ENCODE assay signal across 37 cellular contexts in genomic region chr2:133204461-133204860, GRCh38.
"Had no signal": no experiment of that assay in that cellular context is flagged by ENCODE, and none has a peak within 500 bp of the region (broad histone marks: within the 10 kb centered on the region; RNA-seq: fewer than 3 reads in every experiment).

No MANE protein-coding gene starts in this region.

- H3K9me3 Mint-ChIP-seq: activated T-helper 1 cell treated with anti-CD3 and anti-CD28 coated beads, Interleukin-12 subunit alpha, Interleukin-12 subunit beta, Interleukin-2, Interleukin-4 antibody, amounts not matched to agents 30 ng/mL and 10 ng/mL and 1 ng/mL, durations not matched to agents 14 hours and 24 hours and 36 hours had no signal

- H3K27me3 ChIP-seq: adrenal gland, body of pancreas, brain microvascular endothelial cell, breast epithelium had no signal

- H3K36me3 Mint-ChIP-seq: activated CD4-positive, alpha-beta memory T cell treated with anti-CD3 and anti-CD28 coated beads for 36 hours; activated naive CD8-positive, alpha-beta T cell treated with anti-CD3 and anti-CD28 coated beads for 36 hours had no signal

- DNase-seq: activated B cell treated with CpG ODN at 0.5 μM for 24 hours; activated CD4-positive, alpha-beta memory T cell treated with anti-CD3 and anti-CD28 coated beads for 36 hours; activated CD4-positive, alpha-beta T cell treated with anti-CD3 and anti-CD28 coated beads for 4 hours; activated CD4-positive, alpha-beta T cell treated with anti-CD3 and anti-CD28 coated beads, Interleukin-2, amount 10 ng/mL, durations not matched to agents 24 days and 14 days; activated CD4-positive, alpha-beta T cell treated with anti-CD3 and anti-CD28 coated beads, Interleukin-2, amount 50 U/mL, for 1 hour; activated CD4-positive, alpha-beta T cell treated with anti-CD3 and anti-CD28 coated beads, Interleukin-2, amount 50 U/mL, for 4 hours; activated CD4-positive, CD25-positive, alpha-beta regulatory T cell treated with anti-CD3 and anti-CD28 coated beads, Interleukin-2, amount 50 U/mL, for 72 hours; activated CD8-positive, alpha-beta memory T cell treated with anti-CD3 and anti-CD28 coated beads, Interleukin-2, amount 50 U/mL, for 4 hours; activated CD8-positive, alpha-beta T cell treated with anti-CD3 and anti-CD28 coated beads for 36 hours; activated effector memory CD4-positive, alpha-beta T cell treated with anti-CD3 and anti-CD28 coated beads, Interleukin-2, amount 50 U/mL, for 16 hours; activated gamma-delta T cell treated with Interleukin-2 at 50 U/mL for 16 hours; activated naive CD4-positive, alpha-beta T cell; activated naive CD4-positive, alpha-beta T cell treated with anti-CD3 and anti-CD28 coated beads for 36 hours; activated naive CD4-positive, alpha-beta T cell treated with anti-CD3 and anti-CD28 coated beads, Interleukin-2, amount 50 U/mL, for 16 hours; activated naive CD8-positive, alpha-beta T cell treated with anti-CD3 and anti-CD28 coated beads for 36 hours; activated T-cell treated with anti-CD3 and anti-CD28 coated beads for 4 hours; activated T-cell treated with anti-CD3 and anti-CD28 coated beads, Interleukin-2, amount 50 U/mL, for 1 hour; activated T-cell treated with anti-CD3 and anti-CD28 coated beads, Interleukin-2, amount 50 U/mL, for 4 hours; activated T-cell treated with anti-CD3 and anti-CD28 coated beads, Interleukin-2, amount 50 U/mL, for 72 hours; adrenal gland; amniotic stem cell; aorta; body of pancreas; brain microvascular endothelial cell; central memory CD4-positive, alpha-beta T cell; T-helper 1 cell; T-helper 2 cell; T-helper 9 cell had no signal

- H3K4me1 ChIP-seq: adrenal gland, body of pancreas, breast epithelium had no signal

- FAIRE-seq: astrocyte, TTC549 had no signal

- H3K27ac Mint-ChIP-seq: activated B cell treated with CpG ODN at 0.5 μM for 24 hours; activated CD4-positive, alpha-beta memory T cell treated with anti-CD3 and anti-CD28 coated beads for 36 hours; activated CD4-positive, alpha-beta T cell treated with anti-CD3 and anti-CD28 coated beads, Interleukin-2, amount 10 ng/mL, durations not matched to agents 24 days and 14 days; activated CD8-positive, alpha-beta T cell treated with anti-CD3 and anti-CD28 coated beads for 36 hours; activated naive CD4-positive, alpha-beta T cell treated with anti-CD3 and anti-CD28 coated beads for 36 hours; activated naive CD4-positive, alpha-beta T cell treated with anti-CD3 and anti-CD28 coated beads, Interleukin-2, amount 50 U/mL, for 72 hours; activated naive CD8-positive, alpha-beta T cell treated with anti-CD3 and anti-CD28 coated beads for 36 hours; activated T-cell treated with anti-CD3 and anti-CD28 coated beads, Interleukin-2, amount 50 U/mL, for 72 hours; activated T-helper 1 cell treated with anti-CD3 and anti-CD28 coated beads, Interleukin-12 subunit alpha, Interleukin-12 subunit beta, Interleukin-2, Interleukin-4 antibody, amounts not matched to agents 30 ng/mL and 10 ng/mL and 1 ng/mL, durations not matched to agents 14 hours and 24 hours and 36 hours; activated T-helper 17 cell treated with anti-CD3 and anti-CD28 coated beads, Interleukin-2, amount 50 U/mL, for 72 hours; T-helper 1 cell treated with Interleukin-12 subunit alpha and Interleukin-12 subunit beta and Interleukin-4 antibody, amounts not matched to agents 30 μg/mL and 1 μg/mL, for 36 hours; T-helper 2 cell treated with Interferon-gamma antibody and Interleukin-4, amounts not matched to agents 5 μg/mL and 100 μg/mL, for 36 hours had no signal

- H3K4me1 Mint-ChIP-seq: activated B cell treated with CpG ODN at 0.5 μM for 24 hours; activated CD4-positive, alpha-beta T cell treated with anti-CD3 and anti-CD28 coated beads, Interleukin-2, amount 10 ng/mL, durations not matched to agents 24 days and 14 days; activated naive CD8-positive, alpha-beta T cell treated with anti-CD3 and anti-CD28 coated beads for 36 hours; activated T-helper 17 cell treated with anti-CD3 and anti-CD28 coated beads, Interleukin-2, amount 50 U/mL, for 72 hours had no signal

- H3K4me3 Mint-ChIP-seq: activated B cell treated with CpG ODN at 0.5 μM for 24 hours; activated CD4-positive, alpha-beta memory T cell treated with anti-CD3 and anti-CD28 coated beads for 36 hours; activated CD4-positive, alpha-beta T cell treated with anti-CD3 and anti-CD28 coated beads, Interleukin-2, amount 10 ng/mL, durations not matched to agents 24 days and 14 days; activated CD8-positive, alpha-beta T cell treated with anti-CD3 and anti-CD28 coated beads for 36 hours; activated naive CD4-positive, alpha-beta T cell treated with anti-CD3 and anti-CD28 coated beads for 36 hours; activated naive CD8-positive, alpha-beta T cell treated with anti-CD3 and anti-CD28 coated beads for 36 hours; activated T-cell treated with anti-CD3 and anti-CD28 coated beads, Interleukin-2, amount 50 U/mL, for 4 hours; activated T-cell treated with anti-CD3 and anti-CD28 coated beads, Interleukin-2, amount 50 U/mL, for 72 hours; activated T-helper 1 cell treated with anti-CD3 and anti-CD28 coated beads, Interleukin-12 subunit alpha, Interleukin-12 subunit beta, Interleukin-2, Interleukin-4 antibody, amounts not matched to agents 30 ng/mL and 10 ng/mL and 1 ng/mL, durations not matched to agents 14 hours and 24 hours and 36 hours; activated T-helper 17 cell treated with anti-CD3 and anti-CD28 coated beads, Interleukin-2, amount 50 U/mL, for 72 hours; T-helper 1 cell treated with Interleukin-12 subunit alpha and Interleukin-12 subunit beta and Interleukin-4 antibody, amounts not matched to agents 30 μg/mL and 1 μg/mL, for 36 hours; T-helper 2 cell treated with Interferon-gamma antibody and Interleukin-4, amounts not matched to agents 5 μg/mL and 100 μg/mL, for 36 hours had no signal

- H3K4me3 ChIP-seq: adrenal gland, body of pancreas, breast epithelium had no signal

- H3K36me3 ChIP-seq: adrenal gland, brain microvascular endothelial cell, breast epithelium had no signal

- ATAC-seq: activated CD8-positive, alpha-beta T cell treated with anti-CD3 and anti-CD28 coated beads for 36 hours; activated naive CD4-positive, alpha-beta T cell treated with anti-CD3 and anti-CD28 coated beads, Interleukin-2, amount 50 U/mL, for 72 hours; activated T-cell treated with anti-CD3 and anti-CD28 coated beads, Interleukin-2, amount 50 U/mL, for 4 hours; activated T-cell treated with anti-CD3 and anti-CD28 coated beads, Interleukin-2, amount 50 U/mL, for 72 hours; activated T-helper 17 cell treated with anti-CD3 and anti-CD28 coated beads, Interleukin-2, amount 50 U/mL, for 72 hours; body of pancreas had no signal

- H3K9me3 ChIP-seq: adrenal gland had no signal

- H3K27me3 Mint-ChIP-seq: activated B cell treated with CpG ODN at 0.5 μM for 24 hours; activated CD4-positive, alpha-beta memory T cell treated with anti-CD3 and anti-CD28 coated beads for 36 hours; activated CD4-positive, alpha-beta T cell treated with anti-CD3 and anti-CD28 coated beads, Interleukin-2, amount 10 ng/mL, durations not matched to agents 24 days and 14 days; activated CD8-positive, alpha-beta T cell treated with anti-CD3 and anti-CD28 coated beads for 36 hours; activated naive CD8-positive, alpha-beta T cell treated with anti-CD3 and anti-CD28 coated beads for 36 hours; activated T-helper 17 cell treated with anti-CD3 and anti-CD28 coated beads, Interleukin-2, amount 50 U/mL, for 72 hours had no signal

- H3K27ac ChIP-seq: adrenal gland, body of pancreas, brain microvascular endothelial cell, breast epithelium, VCaP had no signal
